Comparison of ENCODE assay signal across 8 cellular contexts in genomic region chr5:132820162-132820754, GRCh38. TPM values are rescaled to one million over a fixed set of nuclear protein-coding genes. Genes with fewer than 3 reads are reported as not detected.
DNase-seq lines count a peak whose midpoint lies in the region; ATAC-seq, FAIRE-seq and TF ChIP-seq lines count a peak whose summit lies in the region.

No MANE protein-coding gene starts in this region.

- peak; percentile 92 for TF ChIP-seq CTCF in D721Med (IDR thresholded peaks at IDR 0.05; ENCODE audit: insufficient read depth, missing control alignments)

- peak overlapping the region; percentile 100 for H3K27ac ChIP-seq in temporal lobe (ENCODE audit: low read depth, low read length)

- ATAC-seq in GM21723 (IDR thresholded peaks at IDR 0.05; ENCODE audit: unreplicated experiment): peak; percentile 82

- peak; percentile 48 for FAIRE-seq in D721Med (lab: Jason Lieb, UNC)

- DNase-seq in D721Med (ENCODE audit: insufficient read length, low spot score) (peak; percentile 91), LoVo (ENCODE audit: low spot score) (peak; percentile 92), SIG-M5 (lab: John Stamatoyannopoulos, UW) (peak; percentile 46), fibroblast of the conjunctiva (ENCODE audit: low read depth) (peak; percentile 89), nucleus accumbens (lab: John Stamatoyannopoulos, UW) (peak; percentile 26 to 97 (median 89))
- peak; percentile 77 for DNase-seq in activated effector memory CD4-positive, alpha-beta T cell treated with Interleukin-2 at 50 U/mL for 16 hours

RNA-seq across cellular contexts. Expression of gene SOWAHA, which starts 7.2 kb away (rescaled TPM):
- total RNA-seq in temporal lobe: 4.7 TPM

RNA-seq across cellular contexts. Expression of gene SHROOM1, which starts 10.2 kb away (rescaled TPM):
- total RNA-seq in temporal lobe: 2.2 TPM

RNA-seq across cellular contexts. Expression of gene SEPTIN8, which starts 43.2 kb away (rescaled TPM):
- total RNA-seq in temporal lobe: 27.3 TPM

RNA-seq across cellular contexts. Expression of gene GDF9, which starts 46.0 kb away (rescaled TPM):
- 0.98 TPM for total RNA-seq in temporal lobe

RNA-seq across cellular contexts. Expression of gene UQCRQ, which starts 46.2 kb away (rescaled TPM):
- 76.2 TPM for total RNA-seq in temporal lobe

Comparison
In these comparisons a context has a peak if more than half of its experiments do, and no peak if none do; other contexts are left out.
1. Peak in every context shown above with its lines: DNase-seq, ATAC-seq and H3K27ac ChIP-seq.